In genomic region chr17:28334666-28335200, GRCh38 we compare ENCODE assay signal across 8 cellular contexts. TPM values are rescaled to one million over a fixed set of nuclear protein-coding genes. Genes with fewer than 3 reads are reported as not detected.
DNase-seq lines count a peak whose midpoint lies in the region; ATAC-seq lines count a peak whose summit lies in the region.

No MANE protein-coding gene starts in this region.

- peaks cover 2 to 10% (median 3%) of the 10 kb centered on the region in 3 donors for H3K27me3 Mint-ChIP-seq in immature natural killer cell (ENCODE audit: low read depth in 3 of 3)

- no peaks in the 10 kb centered on the region for H3K9me3 Mint-ChIP-seq in activated naive CD4-positive, alpha-beta T cell treated with anti-CD3 and anti-CD28 coated beads, Interleukin-2, amount 50 U/mL, for 72 hours
- peaks cover 0 to 1% (median 0%) of the 10 kb centered on the region in 6 donors for H3K9me3 Mint-ChIP-seq in immature natural killer cell

- H3K4me3 Mint-ChIP-seq in immature natural killer cell = peak overlapping the region; percentile 94 to 97 (median 95)

- H3K36me3 Mint-ChIP-seq in activated naive CD4-positive, alpha-beta T cell treated with anti-CD3 and anti-CD28 coated beads, Interleukin-2, amount 50 U/mL, for 72 hours = peaks cover 0 to 13% of the 10 kb centered on the region in 2 donors
- H3K36me3 Mint-ChIP-seq in immature natural killer cell = peaks cover 0 to 6% (median 0%) of the 10 kb centered on the region in 3 donors

- H3K27ac Mint-ChIP-seq in activated naive CD4-positive, alpha-beta T cell treated with anti-CD3 and anti-CD28 coated beads, Interleukin-2, amount 50 U/mL, for 72 hours = peak overlapping the region; percentile 95 to 96
- H3K27ac Mint-ChIP-seq in immature natural killer cell = peak overlapping the region; percentile 81 to 96 (median 93)

- peak overlapping the region; percentile 54 for H3K27ac ChIP-seq in temporal lobe (ENCODE audit: low read depth, low read length)

- peaks cover 41 to 53% of the 10 kb centered on the region in 2 donors for H3K4me1 Mint-ChIP-seq in immature natural killer cell

- peak; percentile 74 for DNase-seq in NCI-H82 (lab: John Stamatoyannopoulos, UW)
- no peak for DNase-seq in NCI-H82 treated with DMSO at 0.1 percent for 48 hours (lab: John Stamatoyannopoulos, UW; ENCODE audit: unreplicated experiment)
- no peak for DNase-seq in activated naive CD4-positive, alpha-beta T cell treated with anti-CD3 and anti-CD28 coated beads, Interleukin-2, amount 50 U/mL, for 72 hours (ENCODE audit: low spot score in 2 of 2)
- no peak for DNase-seq in immature natural killer cell
- DNase-seq in midbrain (lab: John Stamatoyannopoulos, UW) = no peak
- no peak for DNase-seq in iPS-NIHi7 (ENCODE audit: extremely low spot score)

- ATAC-seq in activated naive CD4-positive, alpha-beta T cell treated with anti-CD3 and anti-CD28 coated beads, Interleukin-2, amount 50 U/mL, for 72 hours = no peak
- no peak for ATAC-seq in HG02610 (IDR thresholded peaks at IDR 0.05; ENCODE audit: unreplicated experiment)

RNA-seq across cellular contexts. Expression of gene IFT20, which starts 0.5 kb away (rescaled TPM):
- total RNA-seq in activated naive CD4-positive, alpha-beta T cell treated with anti-CD3 and anti-CD28 coated beads, Interleukin-2, amount 50 U/mL, for 72 hours = 10 to 100 TPM; 16.4 to 16.8 TPM
- 10 to 100 TPM; 51.1 to 70.4 (median 53.0) TPM for polyA plus RNA-seq in immature natural killer cell
- total RNA-seq in temporal lobe = 21.9 TPM

RNA-seq across cellular contexts. Expression of gene TNFAIP1, which starts 0.8 kb away (rescaled TPM):
- total RNA-seq in activated naive CD4-positive, alpha-beta T cell treated with anti-CD3 and anti-CD28 coated beads, Interleukin-2, amount 50 U/mL, for 72 hours = 10 to 100 TPM; 25.7 to 26.2 TPM
- 10 to 100 TPM in 1 of 3 donors, 1 to 10 TPM in 2; 4.7 to 11.6 (median 6.7) TPM for polyA plus RNA-seq in immature natural killer cell
- 20.4 TPM for total RNA-seq in temporal lobe

RNA-seq across cellular contexts. Expression of gene TMEM97, which starts 15.7 kb away (rescaled TPM):
- 10 to 100 TPM; 24.5 to 31.1 TPM for total RNA-seq in activated naive CD4-positive, alpha-beta T cell treated with anti-CD3 and anti-CD28 coated beads, Interleukin-2, amount 50 U/mL, for 72 hours
- polyA plus RNA-seq in immature natural killer cell = 10 to 100 TPM in 2 of 3 donors, 1 to 10 TPM in 1; 9.8 to 13.8 (median 11.4) TPM
- total RNA-seq in temporal lobe = 18.4 TPM

RNA-seq across cellular contexts. Expression of gene POLDIP2, which starts 22.6 kb away (rescaled TPM):
- 10 to 100 TPM; 62.2 to 83.4 TPM for total RNA-seq in activated naive CD4-positive, alpha-beta T cell treated with anti-CD3 and anti-CD28 coated beads, Interleukin-2, amount 50 U/mL, for 72 hours
- 100 to 1,000 TPM in 1 of 3 donors, 10 to 100 TPM in 2; 79.0 to 134 (median 80.3) TPM for polyA plus RNA-seq in immature natural killer cell
- total RNA-seq in temporal lobe = 34.9 TPM

RNA-seq across cellular contexts. Expression of gene SEBOX, which starts 30.3 kb away (rescaled TPM):
- total RNA-seq in activated naive CD4-positive, alpha-beta T cell treated with anti-CD3 and anti-CD28 coated beads, Interleukin-2, amount 50 U/mL, for 72 hours = not detected
- not detected for polyA plus RNA-seq in immature natural killer cell
- total RNA-seq in temporal lobe = not detected
